Comparison of ENCODE assay signal across 18 cellular contexts in the genomic region with DNA sequence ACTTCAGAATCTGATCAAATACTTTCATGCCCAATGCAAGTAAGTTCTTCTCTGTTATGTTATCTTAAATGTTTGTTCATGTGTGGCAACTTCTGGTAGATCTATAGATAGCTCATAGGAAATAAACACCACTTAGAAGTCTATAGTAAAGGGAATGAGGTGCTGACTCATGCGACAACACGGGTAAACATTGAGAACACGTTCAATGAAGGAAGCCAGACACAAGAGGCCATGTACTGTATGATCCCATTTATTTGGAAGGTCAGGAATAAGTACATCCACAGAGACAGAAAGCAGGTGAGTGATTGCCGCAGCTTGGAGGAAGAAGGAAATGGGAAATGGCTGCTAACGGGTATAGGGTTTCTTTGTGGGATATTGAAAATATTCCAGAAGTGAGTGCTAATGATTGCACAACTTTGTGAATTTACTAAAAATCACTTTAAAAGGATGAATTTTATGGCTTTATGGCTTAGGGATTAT.
DNase-seq lines count a peak whose midpoint lies in the region; ATAC-seq and TF ChIP-seq lines count a peak whose summit lies in the region.
"Had no signal": no experiment of that assay in that cellular context is flagged by ENCODE, and none has a peak within 500 bp of the region (broad histone marks: within the 10 kb centered on the region; RNA-seq: fewer than 3 reads in every experiment).

No MANE protein-coding gene starts in this region.

- TF ChIP-seq CTCF in chondrocyte (IDR thresholded peaks at IDR 0.05) (no peak), nephron (IDR thresholded peaks at IDR 0.05; ENCODE audit: unreplicated experiment in 3 of 3) (no peak)

- DNase-seq in DMS53 treated with DMSO at 0.1 percent for 48 hours (lab: John Stamatoyannopoulos, UW; ENCODE audit: unreplicated experiment) (peak; percentile 76), NCI-H2029 (lab: John Stamatoyannopoulos, UW) (peak; percentile 54), chondrocyte (ENCODE audit: low spot score) (no peak), putamen (ENCODE audit: low spot score) (no peak)
- DNase-seq in activated CD4-positive, alpha-beta T cell treated with anti-CD3 and anti-CD28 coated beads, Interleukin-2, amount 50 U/mL, for 4 hours: no peak
- DNase-seq: activated CD4-positive, alpha-beta memory T cell treated with anti-CD3 and anti-CD28 coated beads for 36 hours; activated naive CD8-positive, alpha-beta T cell treated with anti-CD3 and anti-CD28 coated beads for 36 hours; activated T-cell treated with anti-CD3 and anti-CD28 coated beads, Interleukin-2, amount 50 U/mL, for 24 hours; brain microvascular endothelial cell; dorsolateral prefrontal cortex; NCI-H1436 treated with DMSO at 0.1 percent for 48 hours; NCI-H446 treated with DMSO at 0.1 percent for 48 hours; sigmoid colon; stimulated activated CD4-positive, alpha-beta T cell treated with anti-CD3 and anti-CD28 coated beads, Interleukin-2, amount 100 ng/mL, for 24 hours; substantia nigra had no signal

- H3K4me3 Mint-ChIP-seq in chondrocyte (ENCODE audit: unreplicated experiment): no peak overlapping the region
- no peak overlapping the region for H3K4me3 Mint-ChIP-seq in nephron
- H3K4me3 Mint-ChIP-seq: activated CD4-positive, alpha-beta memory T cell treated with anti-CD3 and anti-CD28 coated beads for 36 hours; activated naive CD8-positive, alpha-beta T cell treated with anti-CD3 and anti-CD28 coated beads for 36 hours; activated T-cell treated with anti-CD3 and anti-CD28 coated beads, Interleukin-2, amount 50 U/mL, for 24 hours had no signal

- no peak for ATAC-seq in HG03045 (IDR thresholded peaks at IDR 0.05; ENCODE audit: unreplicated experiment)
- ATAC-seq in HG03439 (IDR thresholded peaks at IDR 0.05; ENCODE audit: unreplicated experiment): no peak

- no peaks in the 10 kb centered on the region for H3K9me3 Mint-ChIP-seq in chondrocyte (ENCODE audit: low read depth)
- no peaks in the 10 kb centered on the region for H3K9me3 Mint-ChIP-seq in nephron
- H3K9me3 Mint-ChIP-seq: activated CD4-positive, alpha-beta memory T cell treated with anti-CD3 and anti-CD28 coated beads for 36 hours; activated naive CD8-positive, alpha-beta T cell treated with anti-CD3 and anti-CD28 coated beads for 36 hours; activated T-cell treated with anti-CD3 and anti-CD28 coated beads, Interleukin-2, amount 50 U/mL, for 24 hours had no signal

- peaks cover 25% of the 10 kb centered on the region for H3K36me3 Mint-ChIP-seq in chondrocyte (ENCODE audit: low read depth)
- H3K36me3 Mint-ChIP-seq in nephron (ENCODE audit: low read depth): peaks cover 52% of the 10 kb centered on the region
- H3K36me3 Mint-ChIP-seq: activated CD4-positive, alpha-beta memory T cell treated with anti-CD3 and anti-CD28 coated beads for 36 hours; activated naive CD8-positive, alpha-beta T cell treated with anti-CD3 and anti-CD28 coated beads for 36 hours had no signal

- H3K27ac Mint-ChIP-seq in chondrocyte (ENCODE audit: unreplicated experiment) (peak overlapping the region; percentile 20), nephron (peak overlapping the region in 2 of 3 experiments; percentile 18 to 60)
- H3K27ac Mint-ChIP-seq: activated CD4-positive, alpha-beta memory T cell treated with anti-CD3 and anti-CD28 coated beads for 36 hours; activated naive CD8-positive, alpha-beta T cell treated with anti-CD3 and anti-CD28 coated beads for 36 hours; activated T-cell treated with anti-CD3 and anti-CD28 coated beads, Interleukin-2, amount 50 U/mL, for 24 hours had no signal

- peaks cover 42% of the 10 kb centered on the region for H3K4me1 Mint-ChIP-seq in chondrocyte (ENCODE audit: low read depth)
- peaks cover 37% of the 10 kb centered on the region for H3K4me1 Mint-ChIP-seq in nephron

- H3K27me3 Mint-ChIP-seq in chondrocyte (ENCODE audit: low read depth) (no peaks in the 10 kb centered on the region), nephron (ENCODE audit: low read depth) (no peaks in the 10 kb centered on the region)
- H3K27me3 Mint-ChIP-seq: activated naive CD8-positive, alpha-beta T cell treated with anti-CD3 and anti-CD28 coated beads for 36 hours; activated T-cell treated with anti-CD3 and anti-CD28 coated beads, Interleukin-2, amount 50 U/mL, for 24 hours had no signal

Comparison
In these comparisons a context has a peak if more than half of its experiments do, and no peak if none do; other contexts are left out.
1. DNase-seq: peak in DMS53 treated with DMSO at 0.1 percent for 48 hours (single experiment) and NCI-H2029 (single experiment); none in chondrocyte (single experiment), activated CD4-positive, alpha-beta T cell treated with anti-CD3 and anti-CD28 coated beads, Interleukin-2, amount 50 U/mL, for 4 hours (0 of 2) and putamen (single experiment).